18 cellular contexts compared by ENCODE assay signal in the genomic region with DNA sequence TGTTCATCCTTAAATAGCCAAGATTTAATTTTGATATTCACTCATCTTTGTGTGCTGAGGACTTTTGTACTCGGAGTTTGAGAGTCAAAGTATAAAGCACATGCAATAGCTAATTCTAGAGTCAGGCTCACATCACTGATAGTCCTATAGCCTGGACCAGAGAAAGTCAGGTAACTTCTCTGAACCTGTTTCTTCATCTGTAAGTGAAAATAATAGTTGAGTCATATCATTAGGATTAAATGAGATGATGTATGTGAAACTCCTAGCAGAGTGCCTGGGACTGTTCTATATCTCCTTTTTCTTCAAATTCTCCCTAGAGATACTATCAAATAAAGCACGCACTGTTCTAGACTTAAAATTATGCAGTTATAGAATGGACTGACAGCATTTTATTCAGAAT. TPM values are rescaled to one million over a fixed set of nuclear protein-coding genes. Genes with fewer than 3 reads are reported as not detected.
DNase-seq lines count a peak whose midpoint lies in the region; ATAC-seq lines count a peak whose summit lies in the region.
"Had no signal": no experiment of that assay in that cellular context is flagged by ENCODE, and none has a peak within 500 bp of the region (broad histone marks: within the 10 kb centered on the region; RNA-seq: fewer than 3 reads in every experiment).

No MANE protein-coding gene starts in this region.

- DNase-seq in activated CD4-positive, CD25-positive, alpha-beta regulatory T cell (lab: John Stamatoyannopoulos, UW): no peak
- no peak for DNase-seq in activated T-cell treated with anti-CD3 and anti-CD28 coated beads, Interleukin-2, amount 50 U/mL, for 4 hours
- DNase-seq in activated T-cell treated with anti-CD3 and anti-CD28 coated beads for 4 hours: no peak
- no peak for DNase-seq in stimulated activated naive CD8-positive, alpha-beta T cell treated with anti-CD3 and anti-CD28 coated beads, Interleukin-15, amount 100 ng/mL, for 72 hours
- no peak for DNase-seq in stimulated activated naive CD8-positive, alpha-beta T cell treated with anti-CD3 and anti-CD28 coated beads, Interleukin-15, Interleukin-2, amounts not matched to agents 100 U/mL and 50 U/mL, for 24 hours
- no peak for DNase-seq in activated CD8-positive, alpha-beta memory T cell treated with anti-CD3 and anti-CD28 coated beads, Interleukin-2, amount 50 U/mL, for 48 hours
- DNase-seq: Caco-2; CD4-positive, CD25-positive, alpha-beta regulatory T cell; CD8-positive, alpha-beta T cell; DMS153; EL; GDM1; GM23248; H7; HCEC 1CT had no signal

- H3K4me1 Mint-ChIP-seq in activated T-cell treated with anti-CD3 and anti-CD28 coated beads, Interleukin-2, amount 50 U/mL, for 4 hours (ENCODE audit: low read depth): peaks cover 47% of the 10 kb centered on the region
- peaks cover 56% of the 10 kb centered on the region for H3K4me1 Mint-ChIP-seq in stimulated activated naive CD8-positive, alpha-beta T cell treated with anti-CD3 and anti-CD28 coated beads, Interleukin-15, amount 100 ng/mL, for 72 hours

- H3K27ac Mint-ChIP-seq in stimulated activated naive CD8-positive, alpha-beta T cell treated with anti-CD3 and anti-CD28 coated beads, Interleukin-15, amount 100 ng/mL, for 72 hours: no peak overlapping the region
- H3K27ac Mint-ChIP-seq: B cell had no signal

- ATAC-seq in activated CD4-positive, CD25-positive, alpha-beta regulatory T cell treated with anti-CD3 and anti-CD28 coated beads, Interleukin-2, amount 50 U/mL, for 24 hours: peak; percentile 32 to 73
- peak; percentile 25 to 37 for ATAC-seq in activated T-cell treated with anti-CD3 and anti-CD28 coated beads, Interleukin-2, amount 50 U/mL, for 4 hours
- peak; percentile 45 for ATAC-seq in stimulated activated naive CD8-positive, alpha-beta T cell treated with anti-CD3 and anti-CD28 coated beads, Interleukin-15, amount 100 ng/mL, for 72 hours
- no peak for ATAC-seq in stimulated activated naive CD8-positive, alpha-beta T cell treated with anti-CD3 and anti-CD28 coated beads, Interleukin-15, Interleukin-2, amounts not matched to agents 100 U/mL and 50 U/mL, for 24 hours
- ATAC-seq: CD8-positive, alpha-beta T cell; GM12878 had no signal

- peaks cover 52% of the 10 kb centered on the region for H3K36me3 Mint-ChIP-seq in activated T-cell treated with anti-CD3 and anti-CD28 coated beads, Interleukin-2, amount 50 U/mL, for 4 hours (ENCODE audit: insufficient read depth)

- no peak overlapping the region for H3K4me3 Mint-ChIP-seq in activated T-cell treated with anti-CD3 and anti-CD28 coated beads, Interleukin-2, amount 50 U/mL, for 4 hours
- H3K4me3 Mint-ChIP-seq in stimulated activated naive CD8-positive, alpha-beta T cell treated with anti-CD3 and anti-CD28 coated beads, Interleukin-15, amount 100 ng/mL, for 72 hours: no peak overlapping the region
- H3K4me3 Mint-ChIP-seq: B cell; CD4-positive, CD25-positive, alpha-beta regulatory T cell; CD8-positive, alpha-beta T cell had no signal

- no peaks in the 10 kb centered on the region for H3K27me3 Mint-ChIP-seq in activated T-cell treated with anti-CD3 and anti-CD28 coated beads, Interleukin-2, amount 50 U/mL, for 4 hours (ENCODE audit: low read depth)
- H3K27me3 Mint-ChIP-seq in stimulated activated naive CD8-positive, alpha-beta T cell treated with anti-CD3 and anti-CD28 coated beads, Interleukin-15, amount 100 ng/mL, for 72 hours: no peaks in the 10 kb centered on the region
- H3K27me3 Mint-ChIP-seq: B cell; CD4-positive, CD25-positive, alpha-beta regulatory T cell had no signal

- no peaks in the 10 kb centered on the region for H3K9me3 Mint-ChIP-seq in activated T-cell treated with anti-CD3 and anti-CD28 coated beads, Interleukin-2, amount 50 U/mL, for 4 hours
- no peaks in the 10 kb centered on the region for H3K9me3 Mint-ChIP-seq in stimulated activated naive CD8-positive, alpha-beta T cell treated with anti-CD3 and anti-CD28 coated beads, Interleukin-15, amount 100 ng/mL, for 72 hours
- H3K9me3 Mint-ChIP-seq: CD4-positive, CD25-positive, alpha-beta regulatory T cell; CD8-positive, alpha-beta T cell had no signal

RNA-seq across cellular contexts. Expression of a gene that starts 9.0 kb away (rescaled TPM):
- total RNA-seq in activated T-cell treated with anti-CD3 and anti-CD28 coated beads, Interleukin-2, amount 50 U/mL, for 4 hours: 10 to 100 TPM; 40.7 to 44.1 (median 42.3) TPM

RNA-seq across cellular contexts. Expression of a gene that starts 41.9 kb away (rescaled TPM):
- total RNA-seq in activated T-cell treated with anti-CD3 and anti-CD28 coated beads, Interleukin-2, amount 50 U/mL, for 4 hours: 10 to 100 TPM; 38.5 to 45.7 (median 40.7) TPM
